In genomic region chr3:123804676-123805075, GRCh38 we compare ENCODE assay signal across 14 cellular contexts.
A peak's percentile ranks its signal among the peaks of the same experiment; 100 is the strongest.
DNase-seq lines count a peak whose midpoint lies in the region; FAIRE-seq and TF ChIP-seq lines count a peak whose summit lies in the region.
"Had no signal": no experiment of that assay in that cellular context is flagged by ENCODE, and none has a peak within 500 bp of the region (broad histone marks: within the 10 kb centered on the region; RNA-seq: fewer than 3 reads in every experiment).

No MANE protein-coding gene starts in this region.

- H3K4me1 Mint-ChIP-seq in HFFc6 (ENCODE audit: low read depth), result peaks cover 54% of the 10 kb centered on the region
- peaks cover 30% of the 10 kb centered on the region for H3K4me1 Mint-ChIP-seq in nephron progenitor cell
- H3K4me1 Mint-ChIP-seq: CD8-positive, alpha-beta memory T cell had no signal

- H3K27me3 Mint-ChIP-seq in HFFc6 (ENCODE audit: insufficient read depth), result peaks cover 9% of the 10 kb centered on the region
- H3K27me3 Mint-ChIP-seq in nephron progenitor cell (ENCODE audit: low read depth, poor library complexity), result peaks cover 6% of the 10 kb centered on the region

- H3K4me3 Mint-ChIP-seq in HFFc6 (no peak overlapping the region), nephron progenitor cell (no peak overlapping the region)
- H3K4me3 Mint-ChIP-seq: CD8-positive, alpha-beta memory T cell; GM23338 had no signal

- DNase-seq in HFFc6, result no peak
- peak; percentile 43 for DNase-seq in islet precursor cell
- no peak for DNase-seq in nephron progenitor cell
- DNase-seq in globus pallidus (ENCODE audit: low spot score), result no peak
- DNase-seq in HTR-8/SVneo (ENCODE audit: insufficient read length, low spot score), result no peak
- no peak for DNase-seq in HUDEP-2 (lab: John Stamatoyannopoulos, UW; ENCODE audit: unreplicated experiment in 76 of 76)
- DNase-seq: Calu3; CD8-positive, alpha-beta memory T cell; DMS 273 treated with DMSO at 0.1 percent for 48 hours; H7 had no signal

- no peak for FAIRE-seq in HTR-8/SVneo (lab: Jason Lieb, UNC)
- FAIRE-seq: A549, GM18507, HepG2 had no signal

- H3K27ac Mint-ChIP-seq in HFFc6, result peak overlapping the region; percentile 25; the same call in 1 of the 2 replicates
- peak overlapping the region; percentile 4 for H3K27ac Mint-ChIP-seq in nephron progenitor cell
- H3K27ac Mint-ChIP-seq: GM23338 had no signal

- H3K36me3 Mint-ChIP-seq in HFFc6 (ENCODE audit: low read depth) (peaks cover 72% of the 10 kb centered on the region), nephron progenitor cell (ENCODE audit: low read depth) (no peaks in the 10 kb centered on the region)
- H3K36me3 Mint-ChIP-seq: CD8-positive, alpha-beta memory T cell had no signal

- TF ChIP-seq CTCF in HFFc6 (IDR thresholded peaks at IDR 0.05) (no peak), nephron progenitor cell (IDR thresholded peaks at IDR 0.05) (no peak)

- H3K9me3 Mint-ChIP-seq in HFFc6 (no peaks in the 10 kb centered on the region), nephron progenitor cell (no peaks in the 10 kb centered on the region)
- H3K9me3 Mint-ChIP-seq: CD8-positive, alpha-beta memory T cell; GM23338 had no signal
